ENCODE assay signal across 18 cellular contexts in genomic region chr5:73514418-73514817, GRCh38. TPM values are rescaled to one million over a fixed set of nuclear protein-coding genes. Genes with fewer than 3 reads are reported as not detected.
DNase-seq lines count a peak whose midpoint lies in the region; ATAC-seq and TF ChIP-seq lines count a peak whose summit lies in the region.
"Had no signal": no experiment of that assay in that cellular context is flagged by ENCODE, and none has a peak within 500 bp of the region (broad histone marks: within the 10 kb centered on the region; RNA-seq: fewer than 3 reads in every experiment).

No MANE protein-coding gene starts in this region.

- TF ChIP-seq CTCF in Calu3 (IDR thresholded peaks at IDR 0.05; ENCODE audit: unreplicated experiment) = no peak
- TF ChIP-seq CTCF in transverse colon (IDR thresholded peaks at IDR 0.05) = no peak
- no peak for TF ChIP-seq CTCF in nephron progenitor cell (IDR thresholded peaks at IDR 0.05)

- TF ChIP-seq POLR2A in transverse colon (IDR thresholded peaks at IDR 0.05) = no peak

- no peak for TF ChIP-seq EP300 in transverse colon (IDR thresholded peaks at IDR 0.05; ENCODE audit: low read depth)

- no peaks in the 10 kb centered on the region for H3K9me3 ChIP-seq in transverse colon
- H3K9me3 ChIP-seq: BLaER1, HAP-1 had no signal

- H3K36me3 Mint-ChIP-seq in Calu3 (ENCODE audit: insufficient read depth, unreplicated experiment) (peaks cover 20% of the 10 kb centered on the region), nephron progenitor cell (ENCODE audit: low read depth) (no peaks in the 10 kb centered on the region)

- in situ Hi-C loops in transverse colon (cut with MboI; ENCODE audit: low pct_ligation_motif_present in 1 of 4, low pct_unique_long_range_greater_than_20kb in 1 of 4, low sequenced_read_pairs in 3 of 4) = no loop called here

- H3K27me3 ChIP-seq in transverse colon = no peaks in the 10 kb centered on the region
- H3K27me3 ChIP-seq: BLaER1 had no signal

- H3K9me3 Mint-ChIP-seq in Calu3 (ENCODE audit: low read depth, unreplicated experiment) = no peaks in the 10 kb centered on the region
- no peaks in the 10 kb centered on the region for H3K9me3 Mint-ChIP-seq in nephron progenitor cell
- H3K9me3 Mint-ChIP-seq: CD8-positive, alpha-beta T cell; GM23338 had no signal

- H3K4me3 ChIP-seq in transverse colon = no peak overlapping the region
- H3K4me3 ChIP-seq: BLaER1, GM23338, HAP-1, PC-9 had no signal

- H3K4me1 Mint-ChIP-seq in Calu3 (ENCODE audit: low read depth, unreplicated experiment) = peaks cover 36% of the 10 kb centered on the region
- peaks cover 3% of the 10 kb centered on the region for H3K4me1 Mint-ChIP-seq in nephron progenitor cell

- peak overlapping the region; percentile 53 to 83 (median 70) for H3K27ac ChIP-seq in transverse colon
- H3K27ac ChIP-seq: BLaER1, PC-9 had no signal

- WGBS in transverse colon (ENCODE audit: low coverage in 1 of 2), 2 donors = 57 to 60% methylated on average over 1 to 2 of the region's 2 CpGs

- intact Hi-C loops in Calu3 (cut with micrococcal nuclease; ENCODE audit: unreplicated experiment) = loop anchor here (2.0 kb wide), 1 partner anchor 50 kb away; the partner anchor contains the start of genes ANKRA2 and UTP15
- intact Hi-C loops in transverse colon (cut with DNase I; ENCODE audit: low total_unique reads) = no loop called here

- no peaks in the 10 kb centered on the region for H3K27me3 Mint-ChIP-seq in Calu3 (ENCODE audit: unreplicated experiment)
- peaks cover 9% of the 10 kb centered on the region for H3K27me3 Mint-ChIP-seq in nephron progenitor cell (ENCODE audit: low read depth, poor library complexity)

- no peak for DNase-seq in Calu3
- peak; percentile 28 for DNase-seq in NCI-H2196 treated with DMSO at 0.1 percent for 48 hours (lab: John Stamatoyannopoulos, UW; ENCODE audit: unreplicated experiment)
- DNase-seq in transverse colon = no peak
- DNase-seq in anterior cingulate cortex (lab: John Stamatoyannopoulos, UW) = no peak
- no peak for DNase-seq in NCI-H2081 treated with DMSO at 0.1 percent for 48 hours (lab: John Stamatoyannopoulos, UW)
- DNase-seq in nephron progenitor cell = no peak
- DNase-seq: ACHN; CD8-positive, alpha-beta T cell; GDM1; Karpas-422; NCI-H1694; RPMI8226; SHP77 had no signal

- peak; percentile 66 for ATAC-seq in esophagus mucosa
- ATAC-seq: CD8-positive, alpha-beta T cell; GM23338 had no signal

- peaks cover 0 to 27% (median 16%) of the 10 kb centered on the region in 4 donors for H3K4me1 ChIP-seq in transverse colon
- H3K4me1 ChIP-seq: BLaER1 had no signal

- BruUV-seq in Calu3 (replicated peaks; lab: Mats Ljungman, UMichigan) = no TSS peak

- H3K27ac Mint-ChIP-seq in Calu3 (ENCODE audit: unreplicated experiment) (peak overlapping the region; percentile 75), nephron progenitor cell (no peak overlapping the region)
- H3K27ac Mint-ChIP-seq: CD8-positive, alpha-beta T cell; GM23338 had no signal

- H3K36me3 ChIP-seq in transverse colon = no peaks in the 10 kb centered on the region
- H3K36me3 ChIP-seq: BLaER1, HAP-1 had no signal

- H3K4me3 Mint-ChIP-seq in Calu3 (ENCODE audit: low read depth, unreplicated experiment) = peak overlapping the region; percentile 51
- no peak overlapping the region for H3K4me3 Mint-ChIP-seq in nephron progenitor cell
- H3K4me3 Mint-ChIP-seq: CD8-positive, alpha-beta T cell; GM23338 had no signal

- CTCF ChIA-PET in Calu3 (lab: Charles Lee) = interaction anchor here (0.6 to 1.4 kb wide), 3 partner anchors 15 to 109 kb away, joined by 3 to 4 read pairs (median 3); no protein-coding TSS in a partner anchor

RNA-seq across cellular contexts. Expression of gene BTF3, which starts 16.2 kb away (rescaled TPM):
- 794 and 872 TPM in 2 replicates for total RNA-seq in Calu3 (2022)
- total RNA-seq in esophagus mucosa = 764 TPM
- total RNA-seq in transverse colon = 100 to 1,000 TPM; 312 to 416 (median 396) TPM

RNA-seq across cellular contexts. Expression of gene ANKRA2, which starts 51.0 kb away (rescaled TPM):
- total RNA-seq in Calu3 (2022) (24.4 and 26.5 TPM in 2 replicates), esophagus mucosa (12.9 TPM), transverse colon (10 to 100 TPM; 17.6 to 50.9 (median 22.2) TPM)

RNA-seq across cellular contexts. Expression of gene UTP15, which starts 51.1 kb away (rescaled TPM):
- 44.4 and 47.5 TPM in 2 replicates for total RNA-seq in Calu3 (2022)
- 16.9 TPM for total RNA-seq in esophagus mucosa
- total RNA-seq in transverse colon = 10 to 100 TPM in 3 of 4 donors, 1 to 10 TPM in 1; 6.7 to 69.3 (median 23.3) TPM
